Comparison of ENCODE assay signal across 12 cellular contexts in the genomic region with DNA sequence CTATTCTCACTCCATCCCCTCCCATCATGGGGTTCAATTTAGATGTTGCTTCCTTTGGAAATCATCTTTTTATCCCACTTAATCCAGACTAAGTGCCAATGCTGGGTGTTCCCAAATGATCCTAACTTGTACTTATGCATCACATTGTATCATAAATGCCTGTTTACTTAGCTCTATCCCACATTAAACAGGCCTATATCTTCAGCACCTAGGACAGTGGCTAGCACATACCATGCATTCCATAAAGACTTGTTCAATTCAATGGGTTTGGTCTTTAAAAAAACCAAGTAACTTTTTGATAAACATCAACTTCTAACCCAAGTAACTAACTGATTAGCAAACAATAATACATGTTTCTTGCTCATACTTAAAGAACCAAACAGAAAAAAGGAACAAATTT. TPM values are rescaled to one million over a fixed set of nuclear protein-coding genes. Genes with fewer than 3 reads are reported as not detected.
A peak's percentile ranks its signal among the peaks of the same experiment; 100 is the strongest.
DNase-seq lines count a peak whose midpoint lies in the region; ATAC-seq and TF ChIP-seq lines count a peak whose summit lies in the region.
"Had no signal": no experiment of that assay in that cellular context is flagged by ENCODE, and none has a peak within 500 bp of the region (broad histone marks: within the 10 kb centered on the region; RNA-seq: fewer than 3 reads in every experiment).

No MANE protein-coding gene starts in this region.

- no peaks in the 10 kb centered on the region for H3K9me2 ChIP-seq in HCT116 (ENCODE audit: insufficient read depth)

- intact Hi-C loops in HCT116 (cut with micrococcal nuclease) = loop anchor here (5.0 kb wide), 2 partner anchors 37 to 782 kb away; no protein-coding TSS in a partner anchor

- H4K20me1 ChIP-seq in HCT116 (ENCODE audit: insufficient read depth) = no peaks in the 10 kb centered on the region

- POLR2A ChIA-PET in HCT116 (lab: Charles Lee) = no interaction called here

- H3K4me1 ChIP-seq in HCT116 (ENCODE audit: control insufficient read depth in 1 of 2, insufficient read depth in 2 of 2, low read length in 2 of 2) = no peaks in the 10 kb centered on the region
- H3K4me1 ChIP-seq: thyroid gland had no signal

- peaks cover 31% of the 10 kb centered on the region for H3K79me2 ChIP-seq in HCT116 (ENCODE audit: insufficient read depth, low read length)

- no peak for TF ChIP-seq CTCF in HCT116 (IDR thresholded peaks at IDR 0.05 in 2 of 3, conservative IDR thresholded peaks at IDR 0.05 in 1 of 3; ENCODE audit: borderline replicate concordance in 1 of 3, insufficient read depth in 1 of 3, low read depth in 2 of 3, low read length in 2 of 3)

- TF ChIP-seq RAD21 in HCT116 (IDR thresholded peaks at IDR 0.05; ENCODE audit: low read depth) = no peak

- no TSS peak for BruUV-seq in HCT116 (replicated peaks; lab: Mats Ljungman, UMichigan)

- H3K36me3 ChIP-seq in HCT116 (ENCODE audit: control insufficient read depth in 1 of 2, insufficient read depth in 2 of 2, low read length in 2 of 2) = no peaks in the 10 kb centered on the region
- H3K36me3 ChIP-seq: gastroesophageal sphincter, thyroid gland had no signal

- H3K9ac ChIP-seq in HCT116 (ENCODE audit: low read length) = no peak overlapping the region

- RAD21 ChIA-PET in HCT116 (lab: Charles Lee; ENCODE audit: low non-redundant PET in 1 of 2, low total read pairs in 2 of 2, uncharacterized antibody in 2 of 2, unreplicated experiment in 2 of 2) = no interaction called here

- no peak for TF ChIP-seq POLR2A in HCT116 (IDR thresholded peaks at IDR 0.05; ENCODE audit: borderline replicate concordance, extremely low read depth, insufficient read depth, insufficient read length)
- TF ChIP-seq POLR2A in erythroblast (IDR thresholded peaks at IDR 0.05; ENCODE audit: low read length) = no peak

- CTCF ChIA-PET in HCT116 (lab: Charles Lee) = no interaction called here

- H3K9me3 ChIP-seq in HCT116 (ENCODE audit: control insufficient read depth in 1 of 2, insufficient read depth in 1 of 2, low read depth in 1 of 2, low read length in 2 of 2) = no peaks in the 10 kb centered on the region
- H3K9me3 ChIP-seq: gastroesophageal sphincter, psoas muscle, thyroid gland had no signal

- H3K27me3 ChIP-seq in HCT116 (ENCODE audit: insufficient read depth, low read length) = no peaks in the 10 kb centered on the region
- H3K27me3 ChIP-seq: gastroesophageal sphincter, thyroid gland had no signal

- no peak overlapping the region for H3K27ac ChIP-seq in HCT116 (ENCODE audit: low read depth, low read length)
- H3K27ac ChIP-seq: gastroesophageal sphincter, psoas muscle, thyroid gland had no signal

- H2AFZ ChIP-seq in HCT116 (ENCODE audit: low read depth, low read length, poor library complexity, severe bottlenecking) = no peak overlapping the region

- no peak overlapping the region for H3K4me2 ChIP-seq in HCT116 (ENCODE audit: low read length)

- DNase-seq in HCT116 (ENCODE audit: low read depth, low spot score) (no peak), RKO (ENCODE audit: low spot score) (peak; percentile 61), erythroblast (lab: John Stamatoyannopoulos, UW) (peak; percentile 7 to 12), non-pigmented ciliary epithelial cell (ENCODE audit: low read depth) (peak; percentile 19), putamen (ENCODE audit: low spot score) (no peak), kidney glomerular epithelial cell (lab: John Stamatoyannopoulos, UW) (no peak)
- DNase-seq: DMS153, NCI-H526, psoas muscle, thyroid gland had no signal

- no peak overlapping the region for H3K4me3 ChIP-seq in HCT116 (replicated peaks in 1 of 2; ENCODE audit: low read depth in 1 of 2, low read length in 2 of 2)
- H3K4me3 ChIP-seq: gastroesophageal sphincter, psoas muscle, thyroid gland had no signal

- ATAC-seq in HCT116 (no peak), HG03521 (IDR thresholded peaks at IDR 0.05; ENCODE audit: unreplicated experiment) (no peak)
- ATAC-seq: gastroesophageal sphincter, psoas muscle had no signal

TF ChIP-seq in HCT116, 20 proteins besides CTCF, POLR2A, EP300 and RAD21:
- TF ChIP-seq, protein P1, sequence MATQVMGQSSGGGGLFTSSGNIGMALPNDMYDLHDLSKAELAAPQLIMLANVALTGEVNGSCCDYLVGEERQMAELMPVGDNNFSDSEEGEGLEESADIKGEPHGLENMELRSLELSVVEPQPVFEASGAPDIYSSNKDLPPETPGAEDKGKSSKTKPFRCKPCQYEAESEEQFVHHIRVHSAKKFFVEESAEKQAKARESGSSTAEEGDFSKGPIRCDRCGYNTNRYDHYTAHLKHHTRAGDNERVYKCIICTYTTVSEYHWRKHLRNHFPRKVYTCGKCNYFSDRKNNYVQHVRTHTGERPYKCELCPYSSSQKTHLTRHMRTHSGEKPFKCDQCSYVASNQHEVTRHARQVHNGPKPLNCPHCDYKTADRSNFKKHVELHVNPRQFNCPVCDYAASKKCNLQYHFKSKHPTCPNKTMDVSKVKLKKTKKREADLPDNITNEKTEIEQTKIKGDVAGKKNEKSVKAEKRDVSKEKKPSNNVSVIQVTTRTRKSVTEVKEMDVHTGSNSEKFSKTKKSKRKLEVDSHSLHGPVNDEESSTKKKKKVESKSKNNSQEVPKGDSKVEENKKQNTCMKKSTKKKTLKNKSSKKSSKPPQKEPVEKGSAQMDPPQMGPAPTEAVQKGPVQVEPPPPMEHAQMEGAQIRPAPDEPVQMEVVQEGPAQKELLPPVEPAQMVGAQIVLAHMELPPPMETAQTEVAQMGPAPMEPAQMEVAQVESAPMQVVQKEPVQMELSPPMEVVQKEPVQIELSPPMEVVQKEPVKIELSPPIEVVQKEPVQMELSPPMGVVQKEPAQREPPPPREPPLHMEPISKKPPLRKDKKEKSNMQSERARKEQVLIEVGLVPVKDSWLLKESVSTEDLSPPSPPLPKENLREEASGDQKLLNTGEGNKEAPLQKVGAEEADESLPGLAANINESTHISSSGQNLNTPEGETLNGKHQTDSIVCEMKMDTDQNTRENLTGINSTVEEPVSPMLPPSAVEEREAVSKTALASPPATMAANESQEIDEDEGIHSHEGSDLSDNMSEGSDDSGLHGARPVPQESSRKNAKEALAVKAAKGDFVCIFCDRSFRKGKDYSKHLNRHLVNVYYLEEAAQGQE (IDR thresholded peaks at IDR 0.05; ENCODE audit: low read depth) = peak; percentile 84
- TF ChIP-seq EZH2 (IDR thresholded peaks at IDR 0.05) (no peak), CEBPB (IDR thresholded peaks at IDR 0.05; ENCODE audit: low read depth) (no peak)

RNA-seq across cellular contexts. Expression of a gene that starts 40.6 kb away (rescaled TPM):
- 43.1 TPM for total RNA-seq in HCT116 (2021; ENCODE audit: unreplicated experiment)
- 25.9 and 35.7 TPM in 2 replicates for polyA plus RNA-seq in HCT116 (2012)

RNA-seq across cellular contexts. Expression of a gene that starts 41.0 kb away (rescaled TPM):
- total RNA-seq in HCT116 (2021; ENCODE audit: unreplicated experiment) = 11.2 TPM
- 25.1 and 25.5 TPM in 2 replicates for polyA plus RNA-seq in HCT116 (2012)

Comparison
In these comparisons a context has a peak if more than half of its experiments do, and no peak if none do; other contexts are left out.
1. DNase-seq: peak in RKO (single experiment), erythroblast (2 of 2) and non-pigmented ciliary epithelial cell (single experiment); none in HCT116 (single experiment), putamen (single experiment) and kidney glomerular epithelial cell (single experiment).